12 cellular contexts compared by ENCODE assay signal in the genomic region with DNA sequence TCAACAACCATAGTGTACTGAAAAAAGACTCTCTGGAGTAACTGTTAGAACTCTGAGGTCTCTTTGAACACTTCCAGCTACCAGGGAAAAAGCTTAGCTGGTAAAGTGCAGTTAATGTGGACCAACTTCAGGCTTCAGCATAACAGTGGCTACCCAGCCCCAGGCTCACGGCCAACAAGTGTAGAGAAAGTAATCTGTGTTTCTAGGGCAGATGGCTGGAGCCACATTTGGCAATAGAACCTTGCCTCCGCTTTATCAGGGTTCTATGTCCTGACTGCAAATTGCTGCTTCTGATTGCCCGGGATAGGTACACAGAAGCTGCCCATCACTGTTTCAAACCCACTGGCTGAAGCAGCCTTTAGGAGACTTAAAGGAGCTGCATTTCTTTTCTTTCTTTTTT.
DNase-seq lines count a peak whose midpoint lies in the region; ATAC-seq and TF ChIP-seq lines count a peak whose summit lies in the region.
"Had no signal": no experiment of that assay in that cellular context is flagged by ENCODE, and none has a peak within 500 bp of the region (broad histone marks: within the 10 kb centered on the region; RNA-seq: fewer than 3 reads in every experiment).

No MANE protein-coding gene starts in this region.

- H3K9me3 Mint-ChIP-seq in WTC11: peaks cover 12% of the 10 kb centered on the region

- H3K4me1 ChIP-seq in left ventricle myocardium inferior (no peaks in the 10 kb centered on the region), right cardiac atrium (ENCODE audit: control insufficient read depth, insufficient read depth, low read length) (no peaks in the 10 kb centered on the region)

- intact Hi-C loops in left ventricle myocardium inferior (cut with micrococcal nuclease) (no loop called here), right cardiac atrium (cut with DNase I) (no loop called here)

- peaks cover 65% of the 10 kb centered on the region for H3K27me3 ChIP-seq in left ventricle myocardium inferior (ENCODE audit: low read depth)
- no peaks in the 10 kb centered on the region for H3K27me3 ChIP-seq in right cardiac atrium (ENCODE audit: control insufficient read depth, insufficient read depth)

- H3K27ac Mint-ChIP-seq in WTC11: no peak overlapping the region

- POLR2A ChIA-PET in WTC11 (lab: Charles Lee): interaction anchor here (0.7 kb wide), 1 partner anchor 324 kb away, joined by 3 read pairs; no protein-coding TSS in a partner anchor

- DNase-seq in left ventricle myocardium inferior (peak; percentile 25), right cardiac atrium (no peak), astrocyte of the hippocampus (ENCODE audit: low read depth, low spot score) (peak; percentile 76), midbrain (lab: John Stamatoyannopoulos, UW) (peak; percentile 15), HPDE6-E6E7 (ENCODE audit: extremely low spot score) (no peak), WTC11 (ENCODE audit: low spot score) (no peak)
- no peak for DNase-seq in activated CD4-positive, alpha-beta T cell treated with anti-CD3 and anti-CD28 coated beads for 4 hours
- DNase-seq: H7, NCI-H1436 treated with DMSO at 0.1 percent for 48 hours, NCI-H226 had no signal

- H3K9me3 ChIP-seq in left ventricle myocardium inferior (replicated peaks): peaks cover 12% of the 10 kb centered on the region
- no peaks in the 10 kb centered on the region for H3K9me3 ChIP-seq in right cardiac atrium (ENCODE audit: control insufficient read depth, low read length)

- H3K27me3 Mint-ChIP-seq in WTC11 (ENCODE audit: low read depth): peaks cover 7% of the 10 kb centered on the region

- no peak for ATAC-seq in right cardiac atrium
- ATAC-seq in WTC11: no peak
- ATAC-seq in GM18907 (IDR thresholded peaks at IDR 0.05; ENCODE audit: unreplicated experiment): no peak
- ATAC-seq: GM12878 had no signal

- peaks cover 2% of the 10 kb centered on the region; the same call in 1 of the 2 replicates for H3K36me3 Mint-ChIP-seq in WTC11

- TF ChIP-seq CTCF in left ventricle myocardium inferior (IDR thresholded peaks at IDR 0.05; ENCODE audit: borderline replicate concordance): no peak
- no peak for TF ChIP-seq CTCF in WTC11 (IDR thresholded peaks at IDR 0.05)

- no peak overlapping the region for H3K4me3 ChIP-seq in left ventricle myocardium inferior
- H3K4me3 ChIP-seq in right cardiac atrium (ENCODE audit: low read length): no peak overlapping the region
- H3K4me3 ChIP-seq: GM12878 had no signal

- 0 out of 2 replicates have a peak, but pooled peaks cover 3% of the 10 kb centered on the region for H3K4me1 Mint-ChIP-seq in WTC11

- 33% methylated on average over 3 of the region's 3 CpGs for WGBS in right cardiac atrium

- H3K27ac ChIP-seq in left ventricle myocardium inferior (replicated peaks) (no peak overlapping the region), right cardiac atrium (ENCODE audit: low read length) (no peak overlapping the region)

- CTCF ChIA-PET in WTC11 (lab: Charles Lee): no interaction called here

- no peak overlapping the region for H3K4me3 Mint-ChIP-seq in WTC11

- no peaks in the 10 kb centered on the region for H3K36me3 ChIP-seq in left ventricle myocardium inferior

TF ChIP-seq in WTC11, 78 proteins besides CTCF, POLR2A, EP300 and RAD21:
- TF ChIP-seq, protein P1, sequence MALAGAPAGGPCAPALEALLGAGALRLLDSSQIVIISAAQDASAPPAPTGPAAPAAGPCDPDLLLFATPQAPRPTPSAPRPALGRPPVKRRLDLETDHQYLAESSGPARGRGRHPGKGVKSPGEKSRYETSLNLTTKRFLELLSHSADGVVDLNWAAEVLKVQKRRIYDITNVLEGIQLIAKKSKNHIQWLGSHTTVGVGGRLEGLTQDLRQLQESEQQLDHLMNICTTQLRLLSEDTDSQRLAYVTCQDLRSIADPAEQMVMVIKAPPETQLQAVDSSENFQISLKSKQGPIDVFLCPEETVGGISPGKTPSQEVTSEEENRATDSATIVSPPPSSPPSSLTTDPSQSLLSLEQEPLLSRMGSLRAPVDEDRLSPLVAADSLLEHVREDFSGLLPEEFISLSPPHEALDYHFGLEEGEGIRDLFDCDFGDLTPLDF (CRISPR knock-in tag; IDR thresholded peaks at IDR 0.05): no peak
- no peak for TF ChIP-seq NFYB (CRISPR knock-in tag; conservative IDR thresholded peaks at IDR 0.05; ENCODE audit: low read depth)
- no peak for TF ChIP-seq ELF4 (CRISPR knock-in tag; IDR thresholded peaks at IDR 0.05; ENCODE audit: low read depth)
- TF ChIP-seq ZNF396 (CRISPR knock-in tag; IDR thresholded peaks at IDR 0.05; ENCODE audit: borderline replicate concordance): no peak
- no peak for TF ChIP-seq ZNF138 (CRISPR knock-in tag; conservative IDR thresholded peaks at IDR 0.05)
- TF ChIP-seq, protein P2, sequence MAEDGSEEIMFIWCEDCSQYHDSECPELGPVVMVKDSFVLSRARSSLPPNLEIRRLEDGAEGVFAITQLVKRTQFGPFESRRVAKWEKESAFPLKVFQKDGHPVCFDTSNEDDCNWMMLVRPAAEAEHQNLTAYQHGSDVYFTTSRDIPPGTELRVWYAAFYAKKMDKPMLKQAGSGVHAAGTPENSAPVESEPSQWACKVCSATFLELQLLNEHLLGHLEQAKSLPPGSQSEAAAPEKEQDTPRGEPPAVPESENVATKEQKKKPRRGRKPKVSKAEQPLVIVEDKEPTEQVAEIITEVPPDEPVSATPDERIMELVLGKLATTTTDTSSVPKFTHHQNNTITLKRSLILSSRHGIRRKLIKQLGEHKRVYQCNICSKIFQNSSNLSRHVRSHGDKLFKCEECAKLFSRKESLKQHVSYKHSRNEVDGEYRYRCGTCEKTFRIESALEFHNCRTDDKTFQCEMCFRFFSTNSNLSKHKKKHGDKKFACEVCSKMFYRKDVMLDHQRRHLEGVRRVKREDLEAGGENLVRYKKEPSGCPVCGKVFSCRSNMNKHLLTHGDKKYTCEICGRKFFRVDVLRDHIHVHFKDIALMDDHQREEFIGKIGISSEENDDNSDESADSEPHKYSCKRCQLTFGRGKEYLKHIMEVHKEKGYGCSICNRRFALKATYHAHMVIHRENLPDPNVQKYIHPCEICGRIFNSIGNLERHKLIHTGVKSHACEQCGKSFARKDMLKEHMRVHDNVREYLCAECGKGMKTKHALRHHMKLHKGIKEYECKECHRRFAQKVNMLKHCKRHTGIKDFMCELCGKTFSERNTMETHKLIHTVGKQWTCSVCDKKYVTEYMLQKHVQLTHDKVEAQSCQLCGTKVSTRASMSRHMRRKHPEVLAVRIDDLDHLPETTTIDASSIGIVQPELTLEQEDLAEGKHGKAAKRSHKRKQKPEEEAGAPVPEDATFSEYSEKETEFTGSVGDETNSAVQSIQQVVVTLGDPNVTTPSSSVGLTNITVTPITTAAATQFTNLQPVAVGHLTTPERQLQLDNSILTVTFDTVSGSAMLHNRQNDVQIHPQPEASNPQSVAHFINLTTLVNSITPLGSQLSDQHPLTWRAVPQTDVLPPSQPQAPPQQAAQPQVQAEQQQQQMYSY (CRISPR knock-in tag; IDR thresholded peaks at IDR 0.05): no peak
- TF ChIP-seq ETV6 (CRISPR knock-in tag; IDR thresholded peaks at IDR 0.05): no peak
- TF ChIP-seq MXD4 (CRISPR knock-in tag; IDR thresholded peaks at IDR 0.05; ENCODE audit: borderline replicate concordance): no peak
- no peak for TF ChIP-seq TP53 (CRISPR knock-in tag; IDR thresholded peaks at IDR 0.05)
- TF ChIP-seq CREB1 (CRISPR knock-in tag; IDR thresholded peaks at IDR 0.05): no peak
- no peak for TF ChIP-seq ATF1 (CRISPR knock-in tag; IDR thresholded peaks at IDR 0.05)
- TF ChIP-seq, protein P3, sequence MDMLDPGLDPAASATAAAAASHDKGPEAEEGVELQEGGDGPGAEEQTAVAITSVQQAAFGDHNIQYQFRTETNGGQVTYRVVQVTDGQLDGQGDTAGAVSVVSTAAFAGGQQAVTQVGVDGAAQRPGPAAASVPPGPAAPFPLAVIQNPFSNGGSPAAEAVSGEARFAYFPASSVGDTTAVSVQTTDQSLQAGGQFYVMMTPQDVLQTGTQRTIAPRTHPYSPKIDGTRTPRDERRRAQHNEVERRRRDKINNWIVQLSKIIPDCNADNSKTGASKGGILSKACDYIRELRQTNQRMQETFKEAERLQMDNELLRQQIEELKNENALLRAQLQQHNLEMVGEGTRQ (CRISPR knock-in tag; IDR thresholded peaks at IDR 0.05): no peak
- TF ChIP-seq, protein P4, sequence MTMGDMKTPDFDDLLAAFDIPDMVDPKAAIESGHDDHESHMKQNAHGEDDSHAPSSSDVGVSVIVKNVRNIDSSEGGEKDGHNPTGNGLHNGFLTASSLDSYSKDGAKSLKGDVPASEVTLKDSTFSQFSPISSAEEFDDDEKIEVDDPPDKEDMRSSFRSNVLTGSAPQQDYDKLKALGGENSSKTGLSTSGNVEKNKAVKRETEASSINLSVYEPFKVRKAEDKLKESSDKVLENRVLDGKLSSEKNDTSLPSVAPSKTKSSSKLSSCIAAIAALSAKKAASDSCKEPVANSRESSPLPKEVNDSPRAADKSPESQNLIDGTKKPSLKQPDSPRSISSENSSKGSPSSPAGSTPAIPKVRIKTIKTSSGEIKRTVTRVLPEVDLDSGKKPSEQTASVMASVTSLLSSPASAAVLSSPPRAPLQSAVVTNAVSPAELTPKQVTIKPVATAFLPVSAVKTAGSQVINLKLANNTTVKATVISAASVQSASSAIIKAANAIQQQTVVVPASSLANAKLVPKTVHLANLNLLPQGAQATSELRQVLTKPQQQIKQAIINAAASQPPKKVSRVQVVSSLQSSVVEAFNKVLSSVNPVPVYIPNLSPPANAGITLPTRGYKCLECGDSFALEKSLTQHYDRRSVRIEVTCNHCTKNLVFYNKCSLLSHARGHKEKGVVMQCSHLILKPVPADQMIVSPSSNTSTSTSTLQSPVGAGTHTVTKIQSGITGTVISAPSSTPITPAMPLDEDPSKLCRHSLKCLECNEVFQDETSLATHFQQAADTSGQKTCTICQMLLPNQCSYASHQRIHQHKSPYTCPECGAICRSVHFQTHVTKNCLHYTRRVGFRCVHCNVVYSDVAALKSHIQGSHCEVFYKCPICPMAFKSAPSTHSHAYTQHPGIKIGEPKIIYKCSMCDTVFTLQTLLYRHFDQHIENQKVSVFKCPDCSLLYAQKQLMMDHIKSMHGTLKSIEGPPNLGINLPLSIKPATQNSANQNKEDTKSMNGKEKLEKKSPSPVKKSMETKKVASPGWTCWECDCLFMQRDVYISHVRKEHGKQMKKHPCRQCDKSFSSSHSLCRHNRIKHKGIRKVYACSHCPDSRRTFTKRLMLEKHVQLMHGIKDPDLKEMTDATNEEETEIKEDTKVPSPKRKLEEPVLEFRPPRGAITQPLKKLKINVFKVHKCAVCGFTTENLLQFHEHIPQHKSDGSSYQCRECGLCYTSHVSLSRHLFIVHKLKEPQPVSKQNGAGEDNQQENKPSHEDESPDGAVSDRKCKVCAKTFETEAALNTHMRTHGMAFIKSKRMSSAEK (CRISPR knock-in tag; IDR thresholded peaks at IDR 0.05; ENCODE audit: borderline replicate concordance): no peak

Comparison
In these comparisons a context has a peak if more than half of its experiments do, and no peak if none do; other contexts are left out.
1. DNase-seq: peak in left ventricle myocardium inferior (single experiment), astrocyte of the hippocampus (single experiment) and midbrain (single experiment); none in right cardiac atrium (0 of 3), HPDE6-E6E7 (single experiment), activated CD4-positive, alpha-beta T cell treated with anti-CD3 and anti-CD28 coated beads for 4 hours (0 of 2) and WTC11 (single experiment).